ENCODE assay signal across 8 cellular contexts in the genomic region with DNA sequence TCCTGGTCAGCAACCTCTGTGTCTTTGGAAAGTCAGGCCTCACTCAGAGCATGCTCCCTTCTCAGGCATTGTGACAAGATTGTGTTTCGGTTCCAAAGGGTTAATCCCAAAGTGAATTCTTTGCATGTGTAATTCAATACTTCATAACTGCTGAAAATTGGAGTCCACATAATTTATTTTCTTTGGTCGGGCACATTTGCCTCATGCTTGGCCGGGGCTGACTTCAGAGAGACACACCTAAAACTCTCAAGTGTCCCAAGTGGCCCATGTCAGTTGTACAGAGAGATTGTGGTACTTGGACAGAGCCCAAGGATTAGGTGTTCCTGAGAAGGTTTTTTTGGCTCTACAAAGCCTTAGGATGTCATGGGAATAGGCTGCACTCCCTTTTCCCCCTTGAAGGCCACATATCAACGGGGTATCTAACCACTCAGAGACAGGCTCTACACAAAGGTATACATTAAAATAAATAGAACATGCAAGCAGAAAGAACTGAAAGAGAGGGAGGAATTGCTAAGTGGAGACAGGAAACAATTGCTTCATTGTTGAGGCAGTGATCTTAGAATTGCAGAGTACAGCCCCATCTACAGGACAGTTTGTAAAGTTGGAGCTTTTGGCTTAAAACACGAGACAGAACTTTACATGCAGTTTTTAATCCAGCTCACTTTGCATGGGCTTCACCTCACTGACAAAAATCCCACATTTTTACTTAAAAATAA.
DNase-seq lines count a peak whose midpoint lies in the region; ATAC-seq, FAIRE-seq and TF ChIP-seq lines count a peak whose summit lies in the region.

No MANE protein-coding gene starts in this region.

- no peaks in the 10 kb centered on the region for H3K36me3 ChIP-seq in GM12878 (ENCODE audit: control insufficient read depth in 2 of 2, insufficient read depth in 2 of 2, low read length in 1 of 2)
- H3K36me3 ChIP-seq in spleen: no peaks in the 10 kb centered on the region

- TF ChIP-seq RAD21 in GM12878 (IDR thresholded peaks at IDR 0.05; ENCODE audit: insufficient read depth, low read depth, low read length): peak; percentile 84

- TF ChIP-seq POLR2A in GM12878 (IDR thresholded peaks at IDR 0.05; ENCODE audit: low read depth, low read length) (no peak), spleen (IDR thresholded peaks at IDR 0.05) (no peak)

- in situ Hi-C loops in GM12878 (cut with MboI): no loop called here

- no peaks in the 10 kb centered on the region for H4K20me1 ChIP-seq in GM12878 (ENCODE audit: control insufficient read depth, insufficient read depth)

- H3K79me2 ChIP-seq in GM12878 (ENCODE audit: control insufficient read depth, insufficient read depth, low read length): no peaks in the 10 kb centered on the region

- peak overlapping the region; percentile 30 for H3K4me2 ChIP-seq in GM12878 (ENCODE audit: control insufficient read depth, insufficient read depth)

- TF ChIP-seq EP300 in GM12878 (IDR thresholded peaks at IDR 0.05; ENCODE audit: borderline replicate concordance in 1 of 2, control insufficient read depth in 1 of 2, low read depth in 2 of 2, low read length in 2 of 2): no peak

- DNase-seq in Ammon's horn (ENCODE audit: low spot score) (peak; percentile 90), NCI-H446 (lab: John Stamatoyannopoulos, UW) (peak; percentile 38 to 68), GM12878 (ENCODE audit: low read depth, low spot score) (no peak), iPS-NIHi7 (ENCODE audit: extremely low spot score) (peak; percentile 52), spleen (no peak), HPDE6-E6E7 (ENCODE audit: extremely low spot score) (no peak)

- TF ChIP-seq CTCF in GM12878 (IDR thresholded peaks at IDR 0.05 in 2 of 3, conservative IDR thresholded peaks at IDR 0.05 in 1 of 3; ENCODE audit: control insufficient read depth in 2 of 3, extremely low read depth in 1 of 3, insufficient read depth in 1 of 3, low read depth in 3 of 3, low read length in 3 of 3) (peak; percentile 57 to 69 (median 58); a peak in 5 of 6 replicates), spleen (IDR thresholded peaks at IDR 0.05 in 8 of 11, conservative IDR thresholded peaks at IDR 0.05 in 3 of 11) (peak; percentile 36 to 82 (median 66))

- POLR2A ChIA-PET in GM12878 (lab: Charles Lee): no interaction called here

- H3K9me3 ChIP-seq in GM12878 (replicated peaks; ENCODE audit: control insufficient read depth, insufficient read depth, low read length) (no peaks in the 10 kb centered on the region), spleen (no peaks in the 10 kb centered on the region)

- no peak overlapping the region for H3K9ac ChIP-seq in GM12878 (ENCODE audit: control insufficient read depth, insufficient read depth, low read length)

- RAD21 ChIA-PET in GM12878 (lab: Charles Lee; ENCODE audit: unreplicated experiment): interaction anchor here (0.7 to 1.3 kb wide), 12 partner anchors 14 to 1590 kb away, joined by 3 to 6 read pairs (median 3); a partner anchor contains a TSS

- CTCF ChIA-PET in GM12878 (lab: Yijun Ruan, JAX): interaction anchor here (0.6 to 2.0 kb wide), 30 partner anchors 8 to 1755 kb away, joined by 3 to 11 read pairs (median 4); no protein-coding TSS in a partner anchor

- H3K27me3 ChIP-seq in GM12878 (replicated peaks in 1 of 2; ENCODE audit: control insufficient read depth in 2 of 2, insufficient read depth in 2 of 2, low read length in 1 of 2) (no peaks in the 10 kb centered on the region), spleen (replicated peaks in 1 of 7) (no peaks in the 10 kb centered on the region)

- H3K4me3 ChIP-seq in GM12878 (no peak overlapping the region), spleen (peak overlapping the region in 1 of 8 donors; percentile 29)

- H3K27ac ChIP-seq in GM12878 (ENCODE audit: control insufficient read depth, insufficient read depth): no peak overlapping the region
- peak overlapping the region; percentile 24 to 83 (median 69) for H3K27ac ChIP-seq in spleen

- intact Hi-C loops in GM12878 (cut with micrococcal nuclease; ENCODE audit: unreplicated experiment) (loop anchor here (10.0 kb wide), 1 partner anchor 337 kb away; no protein-coding TSS in a partner anchor), spleen (cut with DNase I; ENCODE audit: low total_unique reads) (loop anchor here (10.0 kb wide), 1 partner anchor 1227 kb away; a partner anchor contains a TSS)

- 7% methylated on average over 5 of the region's 5 CpGs for WGBS in GM12878 (ENCODE audit: insufficient coverage, insufficient replicate concordance, low lambda C conversion rate, missing lambda C conversion rate)
- WGBS in spleen, 5 donors: 17 to 34% (median 29%) methylated on average over 5 of the region's 5 CpGs

- H3K4me1 ChIP-seq in GM12878 (ENCODE audit: control insufficient read depth, insufficient read depth, low read length): peaks cover 18% of the 10 kb centered on the region
- peaks cover 10 to 51% (median 41%) of the 10 kb centered on the region in 6 donors for H3K4me1 ChIP-seq in spleen

- ATAC-seq in GM19043 (IDR thresholded peaks at IDR 0.05; ENCODE audit: low read depth, unreplicated experiment): peak; percentile 29
- ATAC-seq in HG03159 (IDR thresholded peaks at IDR 0.05; ENCODE audit: unreplicated experiment): peak; percentile 26
- peak; percentile 70 for ATAC-seq in GM12878

- SMC1A ChIA-PET in GM12878 (lab: Charles Lee; ENCODE audit: uncharacterized antibody, unreplicated experiment): interaction anchor here (0.7 to 1.4 kb wide), 14 partner anchors 9 to 1321 kb away, joined by 3 to 9 read pairs (median 3); no protein-coding TSS in a partner anchor

- no TSS peak for BruUV-seq in GM12878 (replicated peaks; lab: Mats Ljungman, UMichigan)

- H2AFZ ChIP-seq in GM12878 (ENCODE audit: control insufficient read depth, low read depth, low read length): no peak overlapping the region

- peak; percentile 84 for FAIRE-seq in GM12878 (lab: Jason Lieb, UNC)

TF ChIP-seq in GM12878, 131 proteins besides CTCF, POLR2A, EP300 and RAD21:
- TF ChIP-seq, protein P1, sequence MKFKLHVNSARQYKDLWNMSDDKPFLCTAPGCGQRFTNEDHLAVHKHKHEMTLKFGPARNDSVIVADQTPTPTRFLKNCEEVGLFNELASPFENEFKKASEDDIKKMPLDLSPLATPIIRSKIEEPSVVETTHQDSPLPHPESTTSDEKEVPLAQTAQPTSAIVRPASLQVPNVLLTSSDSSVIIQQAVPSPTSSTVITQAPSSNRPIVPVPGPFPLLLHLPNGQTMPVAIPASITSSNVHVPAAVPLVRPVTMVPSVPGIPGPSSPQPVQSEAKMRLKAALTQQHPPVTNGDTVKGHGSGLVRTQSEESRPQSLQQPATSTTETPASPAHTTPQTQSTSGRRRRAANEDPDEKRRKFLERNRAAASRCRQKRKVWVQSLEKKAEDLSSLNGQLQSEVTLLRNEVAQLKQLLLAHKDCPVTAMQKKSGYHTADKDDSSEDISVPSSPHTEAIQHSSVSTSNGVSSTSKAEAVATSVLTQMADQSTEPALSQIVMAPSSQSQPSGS (IDR thresholded peaks at IDR 0.05; ENCODE audit: low read length): no peak
- TF ChIP-seq, protein P2, sequence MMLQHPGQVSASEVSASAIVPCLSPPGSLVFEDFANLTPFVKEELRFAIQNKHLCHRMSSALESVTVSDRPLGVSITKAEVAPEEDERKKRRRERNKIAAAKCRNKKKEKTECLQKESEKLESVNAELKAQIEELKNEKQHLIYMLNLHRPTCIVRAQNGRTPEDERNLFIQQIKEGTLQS (IDR thresholded peaks at IDR 0.05; ENCODE audit: borderline replicate concordance, extremely low read depth, low read depth, low read length): 0 out of 2 replicates have a peak, but pooled peaks have one; percentile 4
- no peak for TF ChIP-seq SPI1 (IDR thresholded peaks at IDR 0.05; ENCODE audit: borderline replicate concordance, insufficient read depth, low read depth, low read length)
- no peak for TF ChIP-seq CBX3 (IDR thresholded peaks at IDR 0.05; ENCODE audit: borderline replicate concordance, low read depth)
- no peak for TF ChIP-seq SREBF1 (IDR thresholded peaks at IDR 0.05; ENCODE audit: low read length)
- no peak for TF ChIP-seq KLF5 (IDR thresholded peaks at IDR 0.05; ENCODE audit: partially characterized antibody)
- no peak for TF ChIP-seq NR2C1 (IDR thresholded peaks at IDR 0.05)
- no peak for TF ChIP-seq CBFB (IDR thresholded peaks at IDR 0.05; ENCODE audit: low read depth)
- TF ChIP-seq FOXM1 (IDR thresholded peaks at IDR 0.05; ENCODE audit: low read depth, low read length): no peak
- no peak for TF ChIP-seq SIX5 (IDR thresholded peaks at IDR 0.05; ENCODE audit: low read depth, low read length, severe bottlenecking)
- TF ChIP-seq HCFC1 (IDR thresholded peaks at IDR 0.05; ENCODE audit: low read length): no peak
- no peak for TF ChIP-seq RELA (IDR thresholded peaks at IDR 0.05; ENCODE audit: borderline replicate concordance, partially characterized antibody)
- TF ChIP-seq SUPT20H (IDR thresholded peaks at IDR 0.05; ENCODE audit: borderline replicate concordance, control insufficient read depth, low read depth, low read length): no peak
- TF ChIP-seq PML (IDR thresholded peaks at IDR 0.05; ENCODE audit: low read length): no peak
- no peak for TF ChIP-seq NFIC (IDR thresholded peaks at IDR 0.05; ENCODE audit: low read depth, low read length)
- TF ChIP-seq MTA3 (IDR thresholded peaks at IDR 0.05; ENCODE audit: borderline replicate concordance, low read length): no peak
- TF ChIP-seq NBN (IDR thresholded peaks at IDR 0.05): 0 out of 2 replicates have a peak, but pooled peaks have one; percentile 0
- peak; percentile 42; the same call in 1 of the 2 replicates for TF ChIP-seq SMC3 (IDR thresholded peaks at IDR 0.05; ENCODE audit: borderline replicate concordance, low read length)
- no peak for TF ChIP-seq RFX5 (IDR thresholded peaks at IDR 0.05; ENCODE audit: low read depth, low read length)
- TF ChIP-seq, protein P3, sequence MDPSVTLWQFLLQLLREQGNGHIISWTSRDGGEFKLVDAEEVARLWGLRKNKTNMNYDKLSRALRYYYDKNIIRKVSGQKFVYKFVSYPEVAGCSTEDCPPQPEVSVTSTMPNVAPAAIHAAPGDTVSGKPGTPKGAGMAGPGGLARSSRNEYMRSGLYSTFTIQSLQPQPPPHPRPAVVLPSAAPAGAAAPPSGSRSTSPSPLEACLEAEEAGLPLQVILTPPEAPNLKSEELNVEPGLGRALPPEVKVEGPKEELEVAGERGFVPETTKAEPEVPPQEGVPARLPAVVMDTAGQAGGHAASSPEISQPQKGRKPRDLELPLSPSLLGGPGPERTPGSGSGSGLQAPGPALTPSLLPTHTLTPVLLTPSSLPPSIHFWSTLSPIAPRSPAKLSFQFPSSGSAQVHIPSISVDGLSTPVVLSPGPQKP (IDR thresholded peaks at IDR 0.05; ENCODE audit: low read depth, low read length): no peak

Comparison
In these comparisons a context has a peak if more than half of its experiments do, and no peak if none do; other contexts are left out.
1. DNase-seq: peak in Ammon's horn (single experiment), NCI-H446 (2 of 2) and iPS-NIHi7 (single experiment); none in GM12878 (single experiment), spleen (single experiment) and HPDE6-E6E7 (single experiment).
2. Peak in every context shown above with its lines, with median percentiles within 50 percentile points of each other: ATAC-seq.